Comparison of ENCODE assay signal across 21 cellular contexts in the genomic region with DNA sequence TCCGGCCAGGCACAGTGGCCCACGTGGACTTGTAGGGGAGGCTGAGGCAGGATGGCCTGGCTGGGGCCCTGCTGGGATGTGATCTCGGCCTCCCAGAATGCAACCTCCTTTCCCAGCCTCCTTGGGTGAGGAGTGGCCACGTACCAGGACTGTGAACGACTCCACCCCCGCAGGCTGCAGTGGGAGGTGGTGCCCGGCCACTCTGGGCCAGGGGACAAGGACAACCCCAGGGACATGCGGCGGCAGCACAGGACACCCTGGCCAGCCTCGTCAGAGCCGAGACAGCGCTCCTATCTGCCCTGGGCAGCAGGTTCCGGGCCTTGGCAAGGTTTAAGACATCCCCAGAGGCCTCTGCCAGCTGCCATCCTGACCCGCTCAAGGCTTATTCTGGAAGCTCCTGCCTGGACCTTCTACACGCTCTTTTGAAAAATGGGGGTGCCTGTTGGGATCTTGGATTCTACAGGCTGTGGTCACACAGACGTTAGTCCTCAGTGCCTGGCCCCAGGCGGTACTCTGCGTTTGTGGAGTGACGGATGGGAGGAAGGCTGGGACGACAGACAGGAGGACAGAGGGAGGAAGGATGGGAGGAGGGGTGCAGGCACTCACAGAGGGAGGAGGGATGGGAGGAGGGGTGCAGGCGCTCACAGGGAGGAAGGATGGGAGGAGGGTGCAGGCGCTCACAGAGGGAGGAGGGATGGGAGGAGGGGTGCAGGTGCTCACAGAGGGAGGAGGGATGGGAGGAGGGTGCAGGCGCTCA.
"Had no signal": no experiment of that assay in that cellular context is flagged by ENCODE, and none has a peak within 500 bp of the region (broad histone marks: within the 10 kb centered on the region; RNA-seq: fewer than 3 reads in every experiment).

No MANE protein-coding gene starts in this region.

- FAIRE-seq: kidney had no signal

- ATAC-seq: gastrocnemius medialis; left lobe of liver; stimulated activated effector memory CD8-positive, alpha-beta T cell treated with anti-CD3 and anti-CD28 coated beads, Interleukin-12 subunit alpha, Interleukin-12 subunit beta, amount 100 ng/mL, for 72 hours had no signal

- H3K79me2 ChIP-seq: hepatocyte had no signal

- H3K9me3 ChIP-seq: gastrocnemius medialis, mucosa of descending colon, prostate gland, right atrium auricular region, sigmoid colon, stomach, testis, tibial artery had no signal

- H3K27ac ChIP-seq: gastrocnemius medialis, hepatocyte, prostate gland, right atrium auricular region, sigmoid colon, stomach, testis had no signal

- H3K4me3 ChIP-seq: dorsolateral prefrontal cortex, gastrocnemius medialis, hepatocyte, lung, mucosa of descending colon, prostate gland, right atrium auricular region, sigmoid colon, stomach, testis, tibial artery had no signal

- H3K4me1 ChIP-seq: prostate gland, sigmoid colon had no signal

- H3K4me2 ChIP-seq: hepatocyte had no signal

- H2AFZ ChIP-seq: hepatocyte had no signal

- H3K27me3 ChIP-seq: dorsolateral prefrontal cortex, gastrocnemius medialis, hepatocyte, right atrium auricular region, sigmoid colon, stomach, testis, tibial artery had no signal

- DNase-seq: dorsolateral prefrontal cortex; effector CD4-positive, alpha-beta T cell; foreskin fibroblast; gastrocnemius medialis; head of caudate nucleus; kidney; mucosa of descending colon; naive B cell; sigmoid colon; stimulated activated CD4-positive, alpha-beta T cell treated with anti-CD3 and anti-CD28 coated beads, Interleukin-2, amount 100 ng/mL, for 24 hours; stimulated activated CD4-positive, alpha-beta T cell treated with anti-CD3 and anti-CD28 coated beads, Interleukin-4, amount 100 ng/mL, for 24 hours; stimulated activated naive CD4-positive, alpha-beta T cell treated with Interleukin-2 at 50 U/mL for 16 hours; stomach; testis; tibial artery had no signal

- H3K36me3 ChIP-seq: prostate gland had no signal
